1 cellular context compared by ENCODE assay signal in genomic region chr5:167769846-167770420, GRCh38.
TF ChIP-seq lines count a peak whose summit lies in the region.

No MANE protein-coding gene starts in this region.

TF ChIP-seq in IMR-90, 13 proteins besides CTCF, POLR2A, EP300 and RAD21:
- no peak for TF ChIP-seq USF2 (IDR thresholded peaks at IDR 0.05; ENCODE audit: low read depth, low read length)
- TF ChIP-seq CEBPB (IDR thresholded peaks at IDR 0.05; ENCODE audit: low read depth, low read length): no peak
- no peak for TF ChIP-seq SMC3 (IDR thresholded peaks at IDR 0.05; ENCODE audit: low read depth, low read length)
- no peak for TF ChIP-seq MAFK (IDR thresholded peaks at IDR 0.05; ENCODE audit: low read depth, low read length)
- TF ChIP-seq RFX5 (IDR thresholded peaks at IDR 0.05; ENCODE audit: low read depth, low read length): no peak
- TF ChIP-seq MAZ (IDR thresholded peaks at IDR 0.05; ENCODE audit: borderline replicate concordance, low read depth, low read length): no peak
- no peak for TF ChIP-seq MXI1 (IDR thresholded peaks at IDR 0.05; ENCODE audit: borderline replicate concordance, low read depth, low read length)
- no peak for TF ChIP-seq CHD1 (IDR thresholded peaks at IDR 0.05; ENCODE audit: low read depth, low read length)
- TF ChIP-seq, protein P1, sequence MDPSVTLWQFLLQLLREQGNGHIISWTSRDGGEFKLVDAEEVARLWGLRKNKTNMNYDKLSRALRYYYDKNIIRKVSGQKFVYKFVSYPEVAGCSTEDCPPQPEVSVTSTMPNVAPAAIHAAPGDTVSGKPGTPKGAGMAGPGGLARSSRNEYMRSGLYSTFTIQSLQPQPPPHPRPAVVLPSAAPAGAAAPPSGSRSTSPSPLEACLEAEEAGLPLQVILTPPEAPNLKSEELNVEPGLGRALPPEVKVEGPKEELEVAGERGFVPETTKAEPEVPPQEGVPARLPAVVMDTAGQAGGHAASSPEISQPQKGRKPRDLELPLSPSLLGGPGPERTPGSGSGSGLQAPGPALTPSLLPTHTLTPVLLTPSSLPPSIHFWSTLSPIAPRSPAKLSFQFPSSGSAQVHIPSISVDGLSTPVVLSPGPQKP (IDR thresholded peaks at IDR 0.05; ENCODE audit: borderline replicate concordance, low read depth, low read length): no peak
- no peak for TF ChIP-seq RCOR1 (IDR thresholded peaks at IDR 0.05; ENCODE audit: insufficient replicate concordance, low read length)
TF ChIP-seq in IMR-90: peak in this region for 0.
